In genomic region chr12:75786071-75786470, GRCh38 we compare ENCODE assay signal across 1 cellular context.
A peak's percentile ranks its signal among the peaks of the same experiment; 100 is the strongest.
TF ChIP-seq lines count a peak whose summit lies in the region.

No MANE protein-coding gene starts in this region.

TF ChIP-seq in GM12878, 131 proteins besides CTCF, POLR2A, EP300 and RAD21:
- TF ChIP-seq RUNX3 (IDR thresholded peaks at IDR 0.05; ENCODE audit: low read length) (peak; percentile 23; the same call in 1 of the 2 replicates), ZNF24 (IDR thresholded peaks at IDR 0.05) (no peak)
